13 cellular contexts compared by ENCODE assay signal in genomic region chr4:6402566-6403399, GRCh38.
DNase-seq lines count a peak whose midpoint lies in the region; ATAC-seq, FAIRE-seq and TF ChIP-seq lines count a peak whose summit lies in the region.
"Had no signal": no experiment of that assay in that cellular context is flagged by ENCODE, and none has a peak within 500 bp of the region (broad histone marks: within the 10 kb centered on the region; RNA-seq: fewer than 3 reads in every experiment).

No MANE protein-coding gene starts in this region.

- ATAC-seq in HepG2: no peak
- ATAC-seq in right lobe of liver: no peak
- ATAC-seq in aorta (ENCODE audit: low FRiP score): peak; percentile 31
- ATAC-seq in HG03442 (IDR thresholded peaks at IDR 0.05; ENCODE audit: unreplicated experiment): no peak
- ATAC-seq: naive thymus-derived CD8-positive, alpha-beta T cell had no signal

- no peak overlapping the region for H3K9ac ChIP-seq in HepG2 (ENCODE audit: insufficient read depth, low read depth, low read length)

- TF ChIP-seq EP300 in HepG2 (IDR thresholded peaks at IDR 0.05; ENCODE audit: low read depth in 2 of 2, low read length in 2 of 2): no peak
- TF ChIP-seq EP300 in HepG2 (CRISPR knock-in tag; IDR thresholded peaks at IDR 0.05; ENCODE audit: borderline replicate concordance): no peak

- no peak overlapping the region for H3K4me2 ChIP-seq in HepG2 (ENCODE audit: low read depth, low read length)
- H3K4me2 ChIP-seq: hepatocyte had no signal

- no peak for TF ChIP-seq CTCF in HepG2 (CRISPR knock-in tag; IDR thresholded peaks at IDR 0.05)
- no peak for TF ChIP-seq CTCF in right lobe of liver (IDR thresholded peaks at IDR 0.05)
- TF ChIP-seq CTCF in NB4 (IDR thresholded peaks at IDR 0.05; ENCODE audit: low read depth, low read length): no peak
- peak; percentile 13 for TF ChIP-seq CTCF in choroid plexus epithelial cell (conservative IDR thresholded peaks at IDR 0.05; ENCODE audit: low read depth, low read length)

- POLR2A ChIA-PET in HepG2 (lab: Yijun Ruan, JAX): no interaction called here

- FAIRE-seq in HepG2 (lab: Jason Lieb, UNC): no peak

- intact Hi-C loops in HepG2 (cut with micrococcal nuclease; ENCODE audit: unreplicated experiment) (no loop called here), right lobe of liver (cut with DNase I) (no loop called here), aorta (cut with DNase I) (no loop called here)

- H3K4me1 ChIP-seq in HepG2 (ENCODE audit: insufficient read depth, low read length) (no peaks in the 10 kb centered on the region), right lobe of liver (no peaks in the 10 kb centered on the region), aorta (ENCODE audit: control insufficient read depth in 1 of 2, insufficient read depth in 2 of 2, low read length in 2 of 2) (no peaks in the 10 kb centered on the region)
- H3K4me1 ChIP-seq: SJCRH30 had no signal

- no peaks in the 10 kb centered on the region for H3K36me3 ChIP-seq in HepG2 (replicated peaks in 1 of 2; ENCODE audit: control insufficient read depth in 1 of 2, insufficient read depth in 2 of 2, low read length in 2 of 2)
- H3K36me3 ChIP-seq in right lobe of liver: no peaks in the 10 kb centered on the region
- H3K36me3 ChIP-seq in aorta (ENCODE audit: control insufficient read depth in 1 of 2, insufficient read depth in 2 of 2, low read length in 1 of 2): no peaks in the 10 kb centered on the region
- H3K36me3 ChIP-seq: SJCRH30, tibial nerve had no signal

- WGBS in HepG2 (ENCODE audit: low lambda C conversion rate): 40% methylated on average over 16 of the region's 18 CpGs
- WGBS in right lobe of liver (ENCODE audit: insufficient coverage, low coverage, low lambda C conversion rate, missing lambda C conversion rate): 31% methylated on average over 12 of the region's 18 CpGs
- 56% methylated on average over 18 of the region's 18 CpGs for WGBS in aorta, 2 donors

- H3K27ac ChIP-seq in HepG2 (ENCODE audit: extremely low read length, insufficient read depth, low read length): no peak overlapping the region
- H3K27ac ChIP-seq in right lobe of liver: no peak overlapping the region
- no peak overlapping the region for H3K27ac ChIP-seq in aorta (ENCODE audit: low read depth in 1 of 2, low read length in 2 of 2)
- H3K27ac ChIP-seq: hepatocyte, SJCRH30, tibial nerve had no signal

- CTCF ChIA-PET in HepG2 (lab: Yijun Ruan, JAX; ENCODE audit: low intra/inter-chr PET ratio, low total read pairs): no interaction called here

- H3K4me3 ChIP-seq in HepG2 (replicated peaks in 1 of 3; ENCODE audit: insufficient read depth in 1 of 3, low read depth in 2 of 3, low read length in 3 of 3) (no peak overlapping the region), right lobe of liver (no peak overlapping the region), NB4 (ENCODE audit: low read depth, low read length) (no peak overlapping the region), choroid plexus epithelial cell (ENCODE audit: low read depth, low read length) (no peak overlapping the region), aorta (ENCODE audit: low read length in 2 of 2) (no peak overlapping the region)
- H3K4me3 ChIP-seq: hepatocyte, SJCRH30, tibial nerve had no signal

- no peak for TF ChIP-seq RAD21 in HepG2 (CRISPR knock-in tag; IDR thresholded peaks at IDR 0.05)

- no TSS peak for BruUV-seq in HepG2 (replicated peaks; lab: Mats Ljungman, UMichigan)

- peaks cover 5 to 53% of the 10 kb centered on the region in 2 experiments for H3K27me3 ChIP-seq in HepG2 (ENCODE audit: control insufficient read depth in 1 of 2, insufficient read depth in 2 of 2, low read length in 2 of 2)
- no peaks in the 10 kb centered on the region for H3K27me3 ChIP-seq in right lobe of liver
- no peaks in the 10 kb centered on the region for H3K27me3 ChIP-seq in aorta (ENCODE audit: control insufficient read depth in 1 of 2, insufficient read depth in 2 of 2, low read length in 1 of 2)

- in situ Hi-C loops in HepG2 (cut with HindIII; ENCODE audit: extremely low pct_ligation_motif_present, low pct_unique_long_range_greater_than_20kb): no loop called here

- H3K9me3 ChIP-seq in HepG2 (ENCODE audit: low read length) (no peaks in the 10 kb centered on the region), right lobe of liver (no peaks in the 10 kb centered on the region), aorta (ENCODE audit: control insufficient read depth, low read length) (no peaks in the 10 kb centered on the region)
- H3K9me3 ChIP-seq: SJCRH30 had no signal

- H4K20me1 ChIP-seq in HepG2 (ENCODE audit: insufficient read depth, low read length): no peaks in the 10 kb centered on the region

- no peak overlapping the region for H2AFZ ChIP-seq in HepG2 (ENCODE audit: low read length)
- H2AFZ ChIP-seq: hepatocyte had no signal

- DNase-seq in HepG2 (ENCODE audit: low spot score) (no peak), right lobe of liver (no peak), NB4 (ENCODE audit: low read depth) (peak; percentile 25), choroid plexus epithelial cell (ENCODE audit: low read depth) (peak; percentile 29), aorta (no peak), NCI-H2107 (lab: John Stamatoyannopoulos, UW) (no peak)
- DNase-seq in activated CD4-positive, alpha-beta T cell treated with anti-CD3 and anti-CD28 coated beads, Interleukin-2, amount 50 U/mL, for 48 hours: no peak
- DNase-seq: naive thymus-derived CD8-positive, alpha-beta T cell; SJCRH30; stimulated activated naive CD4-positive, alpha-beta T cell treated with Interleukin-2 at 50 U/mL for 16 hours had no signal

- no peaks in the 10 kb centered on the region for H3K79me2 ChIP-seq in HepG2 (ENCODE audit: insufficient read depth, low read length)
- H3K79me2 ChIP-seq: hepatocyte had no signal

- TF ChIP-seq POLR2A in HepG2 (IDR thresholded peaks at IDR 0.05; ENCODE audit: insufficient read depth in 1 of 2, low read depth in 2 of 2, low read length in 2 of 2) (no peak), right lobe of liver (IDR thresholded peaks at IDR 0.05) (no peak), NB4 (IDR thresholded peaks at IDR 0.05; ENCODE audit: extremely low read depth, insufficient read length) (no peak)

TF ChIP-seq in HepG2, 621 proteins besides CTCF, POLR2A, EP300 and RAD21:
- TF ChIP-seq IRX3 (CRISPR knock-in tag; IDR thresholded peaks at IDR 0.05; ENCODE audit: borderline replicate concordance, low read depth): no peak
- TF ChIP-seq MNT (IDR thresholded peaks at IDR 0.05): peak; percentile 46; the same call in 1 of the 2 replicates

Comparison
In these comparisons a context has a peak if more than half of its experiments do, and no peak if none do; other contexts are left out.
1. DNase-seq: peak in NB4 (single experiment) and choroid plexus epithelial cell (single experiment); none in HepG2 (single experiment), right lobe of liver (0 of 3), aorta (0 of 2), activated CD4-positive, alpha-beta T cell treated with anti-CD3 and anti-CD28 coated beads, Interleukin-2, amount 50 U/mL, for 48 hours (0 of 2) and NCI-H2107 (single experiment).